1 cellular context compared by ENCODE assay signal in the genomic region with DNA sequence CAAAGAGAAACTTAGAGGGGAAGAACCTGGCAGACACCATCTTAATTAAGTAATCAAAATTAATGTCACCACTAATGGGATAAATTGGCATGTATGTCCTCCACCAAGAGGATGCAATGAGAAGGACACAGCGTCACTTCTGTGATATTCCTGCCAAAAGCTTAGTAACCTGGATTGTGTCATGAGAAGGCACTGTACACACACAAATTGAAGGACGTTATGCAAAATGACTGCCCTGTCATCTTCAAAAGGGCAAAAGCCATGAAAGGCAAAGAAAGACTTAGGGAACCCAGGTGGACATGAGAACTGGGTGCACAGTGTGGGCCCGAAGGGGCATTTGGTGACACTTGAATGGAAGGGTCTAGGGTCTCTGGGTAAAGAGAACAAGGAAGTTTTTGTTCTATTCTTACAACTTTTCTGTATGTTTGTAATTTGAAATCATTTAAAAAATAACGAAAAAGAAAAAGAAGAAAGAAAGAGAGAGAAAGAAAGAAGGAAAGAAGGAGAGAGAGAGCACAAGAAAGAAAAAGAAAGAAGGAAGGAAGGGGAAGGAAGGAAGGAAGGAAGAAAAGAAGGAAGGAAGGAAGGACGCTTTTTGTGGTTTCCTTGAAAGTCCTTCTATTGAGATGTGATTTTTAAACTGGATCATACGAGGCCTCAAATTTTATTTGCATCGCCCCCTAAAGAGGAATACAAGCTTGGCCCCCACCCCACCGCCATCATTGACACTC.
TF ChIP-seq lines count a peak whose summit lies in the region.

No MANE protein-coding gene starts in this region.

TF ChIP-seq in HepG2, 621 proteins besides CTCF, POLR2A, EP300 and RAD21 (continued from another document and continues in another):
- TF ChIP-seq, protein P1, sequence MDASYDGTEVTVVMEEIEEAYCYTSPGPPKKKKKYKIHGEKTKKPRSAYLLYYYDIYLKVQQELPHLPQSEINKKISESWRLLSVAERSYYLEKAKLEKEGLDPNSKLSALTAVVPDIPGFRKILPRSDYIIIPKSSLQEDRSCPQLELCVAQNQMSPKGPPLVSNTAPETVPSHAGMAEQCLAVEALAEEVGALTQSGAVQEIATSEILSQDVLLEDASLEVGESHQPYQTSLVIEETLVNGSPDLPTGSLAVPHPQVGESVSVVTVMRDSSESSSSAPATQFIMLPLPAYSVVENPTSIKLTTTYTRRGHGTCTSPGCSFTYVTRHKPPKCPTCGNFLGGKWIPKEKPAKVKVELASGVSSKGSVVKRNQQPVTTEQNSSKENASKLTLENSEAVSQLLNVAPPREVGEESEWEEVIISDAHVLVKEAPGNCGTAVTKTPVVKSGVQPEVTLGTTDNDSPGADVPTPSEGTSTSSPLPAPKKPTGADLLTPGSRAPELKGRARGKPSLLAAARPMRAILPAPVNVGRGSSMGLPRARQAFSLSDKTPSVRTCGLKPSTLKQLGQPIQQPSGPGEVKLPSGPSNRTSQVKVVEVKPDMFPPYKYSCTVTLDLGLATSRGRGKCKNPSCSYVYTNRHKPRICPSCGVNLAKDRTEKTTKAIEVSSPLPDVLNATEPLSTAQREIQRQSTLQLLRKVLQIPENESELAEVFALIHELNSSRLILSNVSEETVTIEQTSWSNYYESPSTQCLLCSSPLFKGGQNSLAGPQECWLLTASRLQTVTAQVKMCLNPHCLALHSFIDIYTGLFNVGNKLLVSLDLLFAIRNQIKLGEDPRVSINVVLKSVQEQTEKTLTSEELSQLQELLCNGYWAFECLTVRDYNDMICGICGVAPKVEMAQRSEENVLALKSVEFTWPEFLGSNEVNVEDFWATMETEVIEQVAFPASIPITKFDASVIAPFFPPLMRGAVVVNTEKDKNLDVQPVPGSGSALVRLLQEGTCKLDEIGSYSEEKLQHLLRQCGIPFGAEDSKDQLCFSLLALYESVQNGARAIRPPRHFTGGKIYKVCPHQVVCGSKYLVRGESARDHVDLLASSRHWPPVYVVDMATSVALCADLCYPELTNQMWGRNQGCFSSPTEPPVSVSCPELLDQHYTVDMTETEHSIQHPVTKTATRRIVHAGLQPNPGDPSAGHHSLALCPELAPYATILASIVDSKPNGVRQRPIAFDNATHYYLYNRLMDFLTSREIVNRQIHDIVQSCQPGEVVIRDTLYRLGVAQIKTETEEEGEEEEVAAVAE (CRISPR knock-in tag; IDR thresholded peaks at IDR 0.05; ENCODE audit: borderline replicate concordance), result peak; percentile 45; the same call in 1 of the 2 replicates
- TF ChIP-seq KLF11 (CRISPR knock-in tag; IDR thresholded peaks at IDR 0.05) (no peak), ZNF75D (CRISPR knock-in tag; IDR thresholded peaks at IDR 0.05; ENCODE audit: borderline replicate concordance) (no peak), FOXC1 (CRISPR knock-in tag; IDR thresholded peaks at IDR 0.05; ENCODE audit: borderline replicate concordance) (0 out of 2 replicates have a peak, but pooled peaks have one; percentile 34), FOSL1 (CRISPR knock-in tag; IDR thresholded peaks at IDR 0.05; ENCODE audit: borderline replicate concordance) (no peak), SALL1 (CRISPR knock-in tag; IDR thresholded peaks at IDR 0.05) (peak; percentile 90), AGO2 (optimal IDR thresholded peaks at IDR 0.05; ENCODE audit: low read depth, low read length) (no peak), IKZF4 (CRISPR knock-in tag; IDR thresholded peaks at IDR 0.05; ENCODE audit: borderline replicate concordance, low read depth, not compliant biosample characterization) (no peak), FOXP1 (IDR thresholded peaks at IDR 0.05) (no peak), FOXP1 (CRISPR knock-in tag; IDR thresholded peaks at IDR 0.05) (peak; percentile 79), KDM5A (IDR thresholded peaks at IDR 0.05; ENCODE audit: borderline replicate concordance, low read length) (no peak), BCL6 (CRISPR knock-in tag; IDR thresholded peaks at IDR 0.05) (peak; percentile 64; the same call in 1 of the 2 replicates), KAT8 (CRISPR knock-in tag; IDR thresholded peaks at IDR 0.05) (peak; percentile 69; the same call in 1 of the 2 replicates), NBN (conservative IDR thresholded peaks at IDR 0.05) (no peak)
- TF ChIP-seq, protein P2, sequence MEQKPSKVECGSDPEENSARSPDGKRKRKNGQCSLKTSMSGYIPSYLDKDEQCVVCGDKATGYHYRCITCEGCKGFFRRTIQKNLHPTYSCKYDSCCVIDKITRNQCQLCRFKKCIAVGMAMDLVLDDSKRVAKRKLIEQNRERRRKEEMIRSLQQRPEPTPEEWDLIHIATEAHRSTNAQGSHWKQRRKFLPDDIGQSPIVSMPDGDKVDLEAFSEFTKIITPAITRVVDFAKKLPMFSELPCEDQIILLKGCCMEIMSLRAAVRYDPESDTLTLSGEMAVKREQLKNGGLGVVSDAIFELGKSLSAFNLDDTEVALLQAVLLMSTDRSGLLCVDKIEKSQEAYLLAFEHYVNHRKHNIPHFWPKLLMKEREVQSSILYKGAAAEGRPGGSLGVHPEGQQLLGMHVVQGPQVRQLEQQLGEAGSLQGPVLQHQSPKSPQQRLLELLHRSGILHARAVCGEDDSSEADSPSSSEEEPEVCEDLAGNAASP (CRISPR knock-in tag; IDR thresholded peaks at IDR 0.05; ENCODE audit: borderline replicate concordance), result peak; percentile 47; the same call in 1 of the 2 replicates
- TF ChIP-seq, protein P3, sequence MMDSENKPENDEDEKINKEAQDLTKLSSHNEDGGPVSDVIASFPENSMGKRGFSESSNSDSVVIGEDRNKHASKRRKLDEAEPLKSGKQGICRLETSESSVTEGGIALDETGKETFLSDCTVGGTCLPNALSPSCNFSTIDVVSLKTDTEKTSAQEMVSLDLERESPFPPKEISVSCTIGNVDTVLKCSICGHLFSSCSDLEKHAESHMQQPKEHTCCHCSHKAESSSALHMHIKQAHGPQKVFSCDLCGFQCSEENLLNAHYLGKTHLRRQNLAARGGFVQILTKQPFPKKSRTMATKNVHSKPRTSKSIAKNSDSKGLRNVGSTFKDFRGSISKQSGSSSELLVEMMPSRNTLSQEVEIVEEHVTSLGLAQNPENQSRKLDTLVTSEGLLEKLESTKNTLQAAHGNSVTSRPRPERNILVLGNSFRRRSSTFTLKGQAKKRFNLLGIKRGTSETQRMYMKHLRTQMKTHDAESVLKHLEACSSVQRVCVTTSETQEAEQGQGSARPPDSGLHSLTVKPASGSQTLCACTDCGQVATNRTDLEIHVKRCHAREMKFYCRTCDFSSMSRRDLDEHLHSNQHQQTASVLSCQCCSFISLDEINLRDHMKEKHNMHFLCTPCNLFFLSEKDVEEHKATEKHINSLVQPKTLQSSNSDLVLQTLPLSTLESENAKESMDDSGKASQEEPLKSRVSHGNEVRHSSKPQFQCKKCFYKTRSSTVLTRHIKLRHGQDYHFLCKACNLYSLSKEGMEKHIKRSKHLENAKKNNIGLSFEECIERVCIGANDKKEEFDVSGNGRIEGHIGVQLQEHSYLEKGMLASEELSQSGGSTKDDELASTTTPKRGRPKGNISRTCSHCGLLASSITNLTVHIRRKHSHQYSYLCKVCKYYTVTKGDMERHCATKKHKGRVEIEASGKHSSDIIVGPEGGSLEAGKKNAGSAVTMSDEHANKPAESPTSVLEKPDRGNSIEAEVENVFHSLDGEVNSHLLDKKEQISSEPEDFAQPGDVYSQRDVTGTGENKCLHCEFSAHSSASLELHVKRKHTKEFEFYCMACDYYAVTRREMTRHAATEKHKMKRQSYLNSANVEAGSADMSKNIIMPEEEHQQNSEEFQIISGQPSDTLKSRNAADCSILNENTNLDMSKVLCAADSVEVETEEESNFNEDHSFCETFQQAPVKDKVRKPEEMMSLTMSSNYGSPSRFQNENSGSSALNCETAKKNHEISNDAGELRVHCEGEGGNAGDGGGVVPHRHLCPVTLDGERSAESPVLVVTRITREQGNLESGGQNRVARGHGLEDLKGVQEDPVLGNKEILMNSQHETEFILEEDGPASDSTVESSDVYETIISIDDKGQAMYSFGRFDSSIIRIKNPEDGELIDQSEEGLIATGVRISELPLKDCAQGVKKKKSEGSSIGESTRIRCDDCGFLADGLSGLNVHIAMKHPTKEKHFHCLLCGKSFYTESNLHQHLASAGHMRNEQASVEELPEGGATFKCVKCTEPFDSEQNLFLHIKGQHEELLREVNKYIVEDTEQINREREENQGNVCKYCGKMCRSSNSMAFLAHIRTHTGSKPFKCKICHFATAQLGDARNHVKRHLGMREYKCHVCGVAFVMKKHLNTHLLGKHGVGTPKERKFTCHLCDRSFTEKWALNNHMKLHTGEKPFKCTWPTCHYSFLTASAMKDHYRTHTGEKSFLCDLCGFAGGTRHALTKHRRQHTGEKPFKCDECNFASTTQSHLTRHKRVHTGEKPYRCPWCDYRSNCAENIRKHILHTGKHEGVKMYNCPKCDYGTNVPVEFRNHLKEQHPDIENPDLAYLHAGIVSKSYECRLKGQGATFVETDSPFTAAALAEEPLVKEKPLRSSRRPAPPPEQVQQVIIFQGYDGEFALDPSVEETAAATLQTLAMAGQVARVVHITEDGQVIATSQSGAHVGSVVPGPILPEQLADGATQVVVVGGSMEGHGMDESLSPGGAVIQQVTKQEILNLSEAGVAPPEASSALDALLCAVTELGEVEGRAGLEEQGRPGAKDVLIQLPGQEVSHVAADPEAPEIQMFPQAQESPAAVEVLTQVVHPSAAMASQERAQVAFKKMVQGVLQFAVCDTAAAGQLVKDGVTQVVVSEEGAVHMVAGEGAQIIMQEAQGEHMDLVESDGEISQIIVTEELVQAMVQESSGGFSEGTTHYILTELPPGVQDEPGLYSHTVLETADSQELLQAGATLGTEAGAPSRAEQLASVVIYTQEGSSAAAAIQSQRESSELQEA (CRISPR knock-in tag; IDR thresholded peaks at IDR 0.05; ENCODE audit: not compliant biosample characterization), result no peak
- TF ChIP-seq, protein P4, sequence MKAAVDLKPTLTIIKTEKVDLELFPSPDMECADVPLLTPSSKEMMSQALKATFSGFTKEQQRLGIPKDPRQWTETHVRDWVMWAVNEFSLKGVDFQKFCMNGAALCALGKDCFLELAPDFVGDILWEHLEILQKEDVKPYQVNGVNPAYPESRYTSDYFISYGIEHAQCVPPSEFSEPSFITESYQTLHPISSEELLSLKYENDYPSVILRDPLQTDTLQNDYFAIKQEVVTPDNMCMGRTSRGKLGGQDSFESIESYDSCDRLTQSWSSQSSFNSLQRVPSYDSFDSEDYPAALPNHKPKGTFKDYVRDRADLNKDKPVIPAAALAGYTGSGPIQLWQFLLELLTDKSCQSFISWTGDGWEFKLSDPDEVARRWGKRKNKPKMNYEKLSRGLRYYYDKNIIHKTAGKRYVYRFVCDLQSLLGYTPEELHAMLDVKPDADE (CRISPR knock-in tag; IDR thresholded peaks at IDR 0.05), result no peak
- TF ChIP-seq, protein P5, sequence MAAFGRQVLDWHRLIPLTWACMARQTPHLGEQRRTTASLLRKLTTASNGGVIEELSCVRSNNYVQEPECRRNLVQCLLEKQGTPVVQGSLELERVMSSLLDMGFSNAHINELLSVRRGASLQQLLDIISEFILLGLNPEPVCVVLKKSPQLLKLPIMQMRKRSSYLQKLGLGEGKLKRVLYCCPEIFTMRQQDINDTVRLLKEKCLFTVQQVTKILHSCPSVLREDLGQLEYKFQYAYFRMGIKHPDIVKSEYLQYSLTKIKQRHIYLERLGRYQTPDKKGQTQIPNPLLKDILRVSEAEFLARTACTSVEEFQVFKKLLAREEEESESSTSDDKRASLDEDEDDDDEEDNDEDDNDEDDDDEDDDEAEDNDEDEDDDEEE (CRISPR knock-in tag; IDR thresholded peaks at IDR 0.05), result no peak
- TF ChIP-seq, protein P6, sequence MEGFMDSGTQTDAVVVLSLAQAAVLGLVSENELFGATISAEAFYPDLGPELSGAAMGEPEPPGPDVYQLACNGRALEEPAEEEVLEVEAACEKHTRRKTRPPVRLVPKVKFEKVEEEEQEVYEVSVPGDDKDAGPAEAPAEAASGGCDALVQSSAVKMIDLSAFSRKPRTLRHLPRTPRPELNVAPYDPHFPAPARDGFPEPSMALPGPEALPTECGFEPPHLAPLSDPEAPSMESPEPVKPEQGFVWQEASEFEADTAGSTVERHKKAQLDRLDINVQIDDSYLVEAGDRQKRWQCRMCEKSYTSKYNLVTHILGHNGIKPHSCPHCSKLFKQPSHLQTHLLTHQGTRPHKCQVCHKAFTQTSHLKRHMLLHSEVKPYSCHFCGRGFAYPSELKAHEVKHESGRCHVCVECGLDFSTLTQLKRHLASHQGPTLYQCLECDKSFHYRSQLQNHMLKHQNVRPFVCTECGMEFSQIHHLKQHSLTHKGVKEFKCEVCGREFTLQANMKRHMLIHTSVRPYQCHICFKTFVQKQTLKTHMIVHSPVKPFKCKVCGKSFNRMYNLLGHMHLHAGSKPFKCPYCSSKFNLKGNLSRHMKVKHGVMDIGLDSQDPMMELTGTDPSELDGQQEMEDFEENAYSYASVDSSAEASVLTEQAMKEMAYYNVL (CRISPR knock-in tag; IDR thresholded peaks at IDR 0.05; ENCODE audit: borderline replicate concordance), result peak; percentile 61; the same call in 1 of the 2 replicates
- TF ChIP-seq, protein P7, sequence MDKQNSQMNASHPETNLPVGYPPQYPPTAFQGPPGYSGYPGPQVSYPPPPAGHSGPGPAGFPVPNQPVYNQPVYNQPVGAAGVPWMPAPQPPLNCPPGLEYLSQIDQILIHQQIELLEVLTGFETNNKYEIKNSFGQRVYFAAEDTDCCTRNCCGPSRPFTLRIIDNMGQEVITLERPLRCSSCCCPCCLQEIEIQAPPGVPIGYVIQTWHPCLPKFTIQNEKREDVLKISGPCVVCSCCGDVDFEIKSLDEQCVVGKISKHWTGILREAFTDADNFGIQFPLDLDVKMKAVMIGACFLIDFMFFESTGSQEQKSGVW (CRISPR knock-in tag; IDR thresholded peaks at IDR 0.05; ENCODE audit: borderline replicate concordance), result no peak
- TF ChIP-seq, protein P8, sequence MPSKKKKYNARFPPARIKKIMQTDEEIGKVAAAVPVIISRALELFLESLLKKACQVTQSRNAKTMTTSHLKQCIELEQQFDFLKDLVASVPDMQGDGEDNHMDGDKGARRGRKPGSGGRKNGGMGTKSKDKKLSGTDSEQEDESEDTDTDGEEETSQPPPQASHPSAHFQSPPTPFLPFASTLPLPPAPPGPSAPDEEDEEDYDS (CRISPR knock-in tag; IDR thresholded peaks at IDR 0.05), result peak; percentile 43; the same call in 1 of the 2 replicates
- TF ChIP-seq, protein P9, sequence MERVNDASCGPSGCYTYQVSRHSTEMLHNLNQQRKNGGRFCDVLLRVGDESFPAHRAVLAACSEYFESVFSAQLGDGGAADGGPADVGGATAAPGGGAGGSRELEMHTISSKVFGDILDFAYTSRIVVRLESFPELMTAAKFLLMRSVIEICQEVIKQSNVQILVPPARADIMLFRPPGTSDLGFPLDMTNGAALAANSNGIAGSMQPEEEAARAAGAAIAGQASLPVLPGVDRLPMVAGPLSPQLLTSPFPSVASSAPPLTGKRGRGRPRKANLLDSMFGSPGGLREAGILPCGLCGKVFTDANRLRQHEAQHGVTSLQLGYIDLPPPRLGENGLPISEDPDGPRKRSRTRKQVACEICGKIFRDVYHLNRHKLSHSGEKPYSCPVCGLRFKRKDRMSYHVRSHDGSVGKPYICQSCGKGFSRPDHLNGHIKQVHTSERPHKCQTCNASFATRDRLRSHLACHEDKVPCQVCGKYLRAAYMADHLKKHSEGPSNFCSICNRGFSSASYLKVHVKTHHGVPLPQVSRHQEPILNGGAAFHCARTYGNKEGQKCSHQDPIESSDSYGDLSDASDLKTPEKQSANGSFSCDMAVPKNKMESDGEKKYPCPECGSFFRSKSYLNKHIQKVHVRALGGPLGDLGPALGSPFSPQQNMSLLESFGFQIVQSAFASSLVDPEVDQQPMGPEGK (CRISPR knock-in tag; IDR thresholded peaks at IDR 0.05), result peak; percentile 35; the same call in 1 of the 2 replicates
- TF ChIP-seq, protein P10, sequence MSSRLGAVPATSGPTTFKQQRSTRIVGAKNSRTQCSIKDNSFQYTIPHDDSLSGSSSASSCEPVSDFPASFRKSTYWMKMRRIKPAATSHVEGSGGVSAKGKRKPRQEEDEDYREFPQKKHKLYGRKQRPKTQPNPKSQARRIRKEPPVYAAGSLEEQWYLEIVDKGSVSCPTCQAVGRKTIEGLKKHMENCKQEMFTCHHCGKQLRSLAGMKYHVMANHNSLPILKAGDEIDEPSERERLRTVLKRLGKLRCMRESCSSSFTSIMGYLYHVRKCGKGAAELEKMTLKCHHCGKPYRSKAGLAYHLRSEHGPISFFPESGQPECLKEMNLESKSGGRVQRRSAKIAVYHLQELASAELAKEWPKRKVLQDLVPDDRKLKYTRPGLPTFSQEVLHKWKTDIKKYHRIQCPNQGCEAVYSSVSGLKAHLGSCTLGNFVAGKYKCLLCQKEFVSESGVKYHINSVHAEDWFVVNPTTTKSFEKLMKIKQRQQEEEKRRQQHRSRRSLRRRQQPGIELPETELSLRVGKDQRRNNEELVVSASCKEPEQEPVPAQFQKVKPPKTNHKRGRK (CRISPR knock-in tag; IDR thresholded peaks at IDR 0.05), result peak; percentile 62
